In the genomic region with DNA sequence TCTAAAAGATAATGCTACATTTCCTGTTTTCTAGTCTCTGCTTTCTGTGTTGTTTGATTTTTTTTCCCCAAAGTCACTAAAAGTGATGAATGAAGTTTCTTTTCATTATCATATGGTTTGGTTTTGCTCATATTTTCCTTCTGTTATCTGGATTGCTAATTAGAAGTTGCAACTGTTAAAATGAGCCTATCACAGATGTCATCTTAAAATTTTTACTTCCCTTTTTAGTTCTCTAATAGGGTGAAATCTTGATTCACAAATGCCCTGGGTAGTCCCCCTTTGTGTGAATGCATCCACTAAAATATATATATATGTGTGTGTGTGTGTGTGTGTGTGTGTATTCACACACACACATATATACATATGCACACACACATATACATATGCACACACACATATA, we compare ENCODE assay signal across 23 cellular contexts.
"Had no signal": no experiment of that assay in that cellular context is flagged by ENCODE, and none has a peak within 500 bp of the region (broad histone marks: within the 10 kb centered on the region; RNA-seq: fewer than 3 reads in every experiment).

No MANE protein-coding gene starts in this region.

- H3K4me3 Mint-ChIP-seq: IgD-negative memory B cell had no signal

- H3K4me1 Mint-ChIP-seq: IgD-negative memory B cell had no signal

- H3K27me3 Mint-ChIP-seq: IgD-negative memory B cell had no signal

- H3K27ac ChIP-seq: HL-60, KMS-11, RWPE1 had no signal

- ATAC-seq: K562, Panc1, PC-3 had no signal

- DNase-seq: Kasumi-1, MM.1S, NCI-H1092, NCI-H1105 treated with DMSO at 0.1 percent for 48 hours, NCI-H1436, NCI-H187, NCI-H2029, NCI-H2081 treated with DMSO at 0.1 percent for 48 hours, NCI-H2171, NCI-H226, NCI-H446, NCI-H510A, NCI-H524 treated with DMSO at 0.1 percent for 48 hours, NCI-H69, NCI-H774, PC-3, SHP77 had no signal

- H3K4me3 ChIP-seq: K562 had no signal

- H3K36me3 Mint-ChIP-seq: IgD-negative memory B cell had no signal
